In genomic region chr3:62229908-62230307, GRCh38 we compare ENCODE assay signal across 10 cellular contexts.
DNase-seq lines count a peak whose midpoint lies in the region; ATAC-seq and TF ChIP-seq lines count a peak whose summit lies in the region.
"Had no signal": no experiment of that assay in that cellular context is flagged by ENCODE, and none has a peak within 500 bp of the region (broad histone marks: within the 10 kb centered on the region; RNA-seq: fewer than 3 reads in every experiment).

No MANE protein-coding gene starts in this region.

- no peak for ATAC-seq in Panc1
- ATAC-seq in GM21360 (IDR thresholded peaks at IDR 0.05; ENCODE audit: unreplicated experiment): no peak
- no peak for ATAC-seq in HG03039 (IDR thresholded peaks at IDR 0.05; ENCODE audit: unreplicated experiment)

- no peaks in the 10 kb centered on the region for H3K79me2 ChIP-seq in GM23248 (ENCODE audit: insufficient read depth)

- H3K4me2 ChIP-seq in GM23248 (ENCODE audit: unreplicated experiment): no peak overlapping the region

- H3K27me3 ChIP-seq in AG04450 (ENCODE audit: control insufficient read depth, insufficient read depth, low read length): no peaks in the 10 kb centered on the region
- no peaks in the 10 kb centered on the region for H3K27me3 ChIP-seq in GM23248 (replicated peaks; ENCODE audit: insufficient read depth)
- no peaks in the 10 kb centered on the region for H3K27me3 ChIP-seq in Panc1 (ENCODE audit: control insufficient read depth, insufficient read depth, low read length)

- CTCF ChIA-PET in AG04450 (lab: Charles Lee) (interaction anchor here (1.0 to 2.6 kb wide), 6 partner anchors 10 to 42 kb away, joined by 3 to 13 read pairs (median 5); no protein-coding TSS in a partner anchor), Panc1 (lab: Charles Lee) (no interaction called here)

- POLR2A ChIA-PET in AG04450 (lab: Yijun Ruan, JAX) (no interaction called here), Panc1 (lab: Charles Lee) (no interaction called here)

- H3F3A ChIP-seq in GM23248 (ENCODE audit: insufficient read depth): no peaks in the 10 kb centered on the region

- H3K36me3 ChIP-seq in GM23248 (ENCODE audit: low read depth) (no peaks in the 10 kb centered on the region), Panc1 (ENCODE audit: control insufficient read depth, insufficient read depth, low read length) (no peaks in the 10 kb centered on the region)

- no peak overlapping the region for H3K9ac ChIP-seq in GM23248

- WGBS in GM23248 (ENCODE audit: low coverage in 1 of 2, low lambda C conversion rate in 2 of 2, missing lambda C conversion rate in 2 of 2), 2 experiments: 10 to 13% methylated on average over 1 of the region's 1 CpG

- no peak overlapping the region for H3K4me3 ChIP-seq in AG04450 (ENCODE audit: low read depth, low read length)
- no peak overlapping the region for H3K4me3 ChIP-seq in GM23248
- no peak overlapping the region for H3K4me3 ChIP-seq in Panc1 (ENCODE audit: low read depth in 2 of 2, low read length in 2 of 2)
- H3K4me3 ChIP-seq in fibroblast of mammary gland (ENCODE audit: control insufficient read depth, low read depth, low read length): no peak overlapping the region
- H3K4me3 ChIP-seq: SK-N-MC had no signal

- intact Hi-C loops in Panc1 (cut with micrococcal nuclease; ENCODE audit: unreplicated experiment): no loop called here

- H2AFZ ChIP-seq in GM23248: no peak overlapping the region

- H3K27ac ChIP-seq in AG04450 (ENCODE audit: low read depth, low read length) (no peak overlapping the region), GM23248 (no peak overlapping the region), Panc1 (ENCODE audit: low read length) (no peak overlapping the region)
- H3K27ac ChIP-seq: SK-N-MC had no signal

- H3K9me3 ChIP-seq in AG04450 (ENCODE audit: control insufficient read depth, insufficient read depth, low read length) (no peaks in the 10 kb centered on the region), GM23248 (ENCODE audit: low read depth) (no peaks in the 10 kb centered on the region), Panc1 (ENCODE audit: control insufficient read depth, insufficient read depth, low read depth, low read length) (no peaks in the 10 kb centered on the region)

- DNase-seq in AG04450 (ENCODE audit: low read depth, low spot score): no peak
- peak; percentile 18 for DNase-seq in GM23248
- DNase-seq in Panc1 (ENCODE audit: low read depth, low spot score): no peak
- DNase-seq in fibroblast of mammary gland (ENCODE audit: low read depth): peak; percentile 34
- DNase-seq in GM13976 (ENCODE audit: low spot score): no peak
- DNase-seq in activated gamma-delta T cell treated with Interleukin-2 at 50 U/mL for 16 hours: no peak
- DNase-seq: GF-D8 had no signal

- in situ Hi-C loops in GM23248 (cut with MboI): no loop called here
- in situ Hi-C loops in Panc1 (cut with HindIII; ENCODE audit: low pct_unique_long_range_greater_than_20kb, low sequenced_read_pairs): no loop called here
- in situ Hi-C loops in GM13976 (cut with MboI; ENCODE audit: low sequenced_read_pairs, unreplicated experiment): no loop called here

- TF ChIP-seq CTCF in AG04450 (IDR thresholded peaks at IDR 0.05; ENCODE audit: low read depth, low read length) (peak; percentile 38), Panc1 (IDR thresholded peaks at IDR 0.05) (peak; percentile 33; the same call in 1 of the 2 replicates), fibroblast of mammary gland (conservative IDR thresholded peaks at IDR 0.05; ENCODE audit: control insufficient read depth, insufficient read depth, low read depth, low read length) (peak; percentile 41), GM13976 (IDR thresholded peaks at IDR 0.05; ENCODE audit: borderline replicate concordance, control extremely low read depth, extremely low read depth, insufficient read depth, missing control alignments) (no peak)

- H3K4me1 ChIP-seq in GM23248 (ENCODE audit: insufficient read depth) (no peaks in the 10 kb centered on the region), Panc1 (ENCODE audit: control insufficient read depth, insufficient read depth, low read length) (no peaks in the 10 kb centered on the region)

- H4K20me1 ChIP-seq in GM23248 (ENCODE audit: insufficient read depth): no peaks in the 10 kb centered on the region

- no peaks in the 10 kb centered on the region for H3K9me2 ChIP-seq in GM23248 (ENCODE audit: insufficient read depth)

- no TSS peak for BruUV-seq in Panc1 (replicated peaks; lab: Mats Ljungman, UMichigan)

Comparison
In these comparisons a context has a peak if more than half of its experiments do, and no peak if none do; other contexts are left out.
1. DNase-seq: peak in GM23248 (single experiment) and fibroblast of mammary gland (single experiment); none in AG04450 (single experiment), Panc1 (single experiment), GM13976 (single experiment) and activated gamma-delta T cell treated with Interleukin-2 at 50 U/mL for 16 hours (single experiment).